ENCODE assay signal across 15 cellular contexts in the genomic region with DNA sequence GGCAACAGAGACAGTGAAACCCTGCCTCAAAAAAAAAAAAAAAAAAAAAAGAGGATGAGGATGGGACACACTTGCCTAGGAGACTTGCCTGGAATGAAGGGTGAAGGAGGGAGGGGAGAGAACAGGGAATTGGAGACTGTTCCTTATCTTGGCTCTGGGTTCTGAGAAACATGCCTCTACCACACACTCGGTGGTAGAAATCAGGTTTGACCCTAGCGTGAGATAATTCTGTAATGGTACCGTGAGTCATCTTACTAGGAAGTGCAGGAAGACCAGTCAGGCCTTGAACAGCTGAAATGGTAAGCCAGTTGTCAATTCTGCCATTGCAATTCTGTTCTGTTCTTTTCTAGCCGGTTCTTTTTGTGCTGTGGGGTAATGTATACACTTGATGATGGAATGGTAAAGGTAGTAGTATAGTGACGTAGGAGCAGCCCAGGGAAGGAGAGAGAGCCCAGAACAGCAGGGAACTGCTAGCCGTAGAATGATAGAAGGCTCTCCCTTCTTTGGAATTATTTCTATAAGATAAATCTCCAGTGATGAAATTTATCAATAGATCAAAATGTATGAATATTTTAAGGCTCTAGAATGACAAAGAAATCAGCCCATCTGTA. TPM values are rescaled to one million over a fixed set of nuclear protein-coding genes. Genes with fewer than 3 reads are reported as not detected.
DNase-seq lines count a peak whose midpoint lies in the region; ATAC-seq, FAIRE-seq and TF ChIP-seq lines count a peak whose summit lies in the region.
"Had no signal": no experiment of that assay in that cellular context is flagged by ENCODE, and none has a peak within 500 bp of the region (broad histone marks: within the 10 kb centered on the region; RNA-seq: fewer than 3 reads in every experiment).

No MANE protein-coding gene starts in this region.

- no peak for TF ChIP-seq POLR2A in upper lobe of left lung (IDR thresholded peaks at IDR 0.05)

- H3K9ac ChIP-seq in GM23248 (no peak overlapping the region), astrocyte (ENCODE audit: low read length) (no peak overlapping the region), mesenchymal stem cell (ENCODE audit: low read length) (no peak overlapping the region)
- H3K9ac ChIP-seq: BLaER1 had no signal

- FAIRE-seq in astrocyte (lab: Jason Lieb, UNC): no peak

- H3K79me1 ChIP-seq in mesenchymal stem cell (replicated peaks; ENCODE audit: low read length, poor library complexity, severe bottlenecking): no peaks in the 10 kb centered on the region

- H2BK12ac ChIP-seq in mesenchymal stem cell (ENCODE audit: low read length in 2 of 2): no peak overlapping the region

- H3K4me3 ChIP-seq in GM23248: no peak overlapping the region
- no peak overlapping the region for H3K4me3 ChIP-seq in MG63
- no peak overlapping the region for H3K4me3 ChIP-seq in astrocyte (ENCODE audit: insufficient read depth, low read depth, low read length)
- no peak overlapping the region for H3K4me3 ChIP-seq in mesenchymal stem cell (ENCODE audit: insufficient read depth in 1 of 2, low read depth in 1 of 2, low read length in 2 of 2)
- H3K4me3 ChIP-seq in upper lobe of left lung: no peak overlapping the region
- H3K4me3 ChIP-seq: BLaER1, suprapubic skin had no signal

- no peak overlapping the region for H4K91ac ChIP-seq in mesenchymal stem cell (ENCODE audit: low read length)

- H3K18ac ChIP-seq in mesenchymal stem cell (ENCODE audit: low read depth in 1 of 2, low read length in 2 of 2): no peak overlapping the region

- WGBS in GM23248 (ENCODE audit: low coverage in 1 of 2, low lambda C conversion rate in 2 of 2, missing lambda C conversion rate in 2 of 2), 2 experiments: 57 to 59% methylated on average over 6 of the region's 6 CpGs
- 84% methylated on average over 4 of the region's 6 CpGs for WGBS in mesenchymal stem cell
- WGBS in upper lobe of left lung, 2 donors: 85 to 89% methylated on average over 6 of the region's 6 CpGs

- DNase-seq in GM23248 (peak; percentile 70), MG63 (peak; percentile 13), astrocyte (ENCODE audit: low read depth) (peak; percentile 57), mesenchymal stem cell (peak; percentile 65), SK-N-DZ (ENCODE audit: low spot score) (no peak), glutamatergic neuron (no peak), upper lobe of left lung (no peak)
- DNase-seq: DMS79, H7, left cardiac atrium had no signal

- H3K27me3 Mint-ChIP-seq in astrocyte (ENCODE audit: low read depth, unreplicated experiment): no peaks in the 10 kb centered on the region
- H3K27me3 Mint-ChIP-seq in glutamatergic neuron (ENCODE audit: unreplicated experiment): peaks cover 2% of the 10 kb centered on the region
- H3K27me3 Mint-ChIP-seq: activated naive CD8-positive, alpha-beta T cell; central memory CD8-positive, alpha-beta T cell had no signal

- TF ChIP-seq EP300 in upper lobe of left lung (IDR thresholded peaks at IDR 0.05): no peak

- no peak overlapping the region for H2BK15ac ChIP-seq in mesenchymal stem cell (ENCODE audit: low read depth, poor library complexity, severe bottlenecking)

- H3K4me1 Mint-ChIP-seq in astrocyte (ENCODE audit: low read depth, unreplicated experiment): peaks cover 10% of the 10 kb centered on the region
- no peaks in the 10 kb centered on the region for H3K4me1 Mint-ChIP-seq in glutamatergic neuron (ENCODE audit: low read depth, unreplicated experiment)

- H4K8ac ChIP-seq in mesenchymal stem cell (ENCODE audit: low read length): no peak overlapping the region

- H3F3A ChIP-seq in GM23248 (ENCODE audit: insufficient read depth): peaks cover 24% of the 10 kb centered on the region

- H2AK5ac ChIP-seq in mesenchymal stem cell (ENCODE audit: low read length, severe bottlenecking): no peak overlapping the region

- H3K14ac ChIP-seq in mesenchymal stem cell (ENCODE audit: low read length in 2 of 2): no peak overlapping the region

- H3K36me3 Mint-ChIP-seq in astrocyte (ENCODE audit: low read depth, unreplicated experiment) (no peaks in the 10 kb centered on the region), glutamatergic neuron (ENCODE audit: unreplicated experiment) (no peaks in the 10 kb centered on the region)
- H3K36me3 Mint-ChIP-seq: activated naive CD8-positive, alpha-beta T cell had no signal

- no peak for TF ChIP-seq CTCF in astrocyte (IDR thresholded peaks at IDR 0.05; ENCODE audit: insufficient read depth, low read depth, low read length)
- TF ChIP-seq CTCF in glutamatergic neuron (IDR thresholded peaks at IDR 0.05; ENCODE audit: partially characterized antibody, unreplicated experiment): no peak
- TF ChIP-seq CTCF in upper lobe of left lung (IDR thresholded peaks at IDR 0.05): no peak

- no peak overlapping the region for H3K27ac ChIP-seq in GM23248
- peak overlapping the region; percentile 21 for H3K27ac ChIP-seq in astrocyte (ENCODE audit: low read depth, low read length)
- H3K27ac ChIP-seq in mesenchymal stem cell (ENCODE audit: low read length, poor library complexity, severe bottlenecking): no peak overlapping the region
- no peak overlapping the region for H3K27ac ChIP-seq in upper lobe of left lung
- H3K27ac ChIP-seq: BLaER1, suprapubic skin had no signal

- no peaks in the 10 kb centered on the region for H3K9me2 ChIP-seq in GM23248 (ENCODE audit: insufficient read depth)

- H2BK120ac ChIP-seq in mesenchymal stem cell (ENCODE audit: low read depth, low read length): no peak overlapping the region

- H3K27ac Mint-ChIP-seq in astrocyte (ENCODE audit: unreplicated experiment) (no peak overlapping the region), glutamatergic neuron (ENCODE audit: unreplicated experiment) (no peak overlapping the region)
- H3K27ac Mint-ChIP-seq: activated naive CD8-positive, alpha-beta T cell; T-helper 2 cell treated with Interferon-gamma antibody and Interleukin-4, amounts not matched to agents 5 μg/mL and 100 μg/mL, for 36 hours had no signal

- H3K23ac ChIP-seq in mesenchymal stem cell (ENCODE audit: low read length in 2 of 2): no peak overlapping the region

- H3K9me3 Mint-ChIP-seq in astrocyte (ENCODE audit: unreplicated experiment) (no peaks in the 10 kb centered on the region), glutamatergic neuron (ENCODE audit: unreplicated experiment) (no peaks in the 10 kb centered on the region)
- H3K9me3 Mint-ChIP-seq: central memory CD8-positive, alpha-beta T cell had no signal

- H3K79me2 ChIP-seq in GM23248 (ENCODE audit: insufficient read depth) (peaks cover 11% of the 10 kb centered on the region), astrocyte (ENCODE audit: insufficient read depth, low read length) (peaks cover 16% of the 10 kb centered on the region)

- H3K9me3 ChIP-seq in GM23248 (ENCODE audit: low read depth) (no peaks in the 10 kb centered on the region), MG63 (no peaks in the 10 kb centered on the region), astrocyte (ENCODE audit: insufficient read depth, low read depth, low read length) (no peaks in the 10 kb centered on the region), mesenchymal stem cell (ENCODE audit: control insufficient read depth, low read length) (no peaks in the 10 kb centered on the region), upper lobe of left lung (no peaks in the 10 kb centered on the region)
- H3K9me3 ChIP-seq: BLaER1, suprapubic skin had no signal

- H3K27me3 ChIP-seq in GM23248 (replicated peaks; ENCODE audit: insufficient read depth): no peaks in the 10 kb centered on the region
- no peaks in the 10 kb centered on the region for H3K27me3 ChIP-seq in MG63
- no peaks in the 10 kb centered on the region for H3K27me3 ChIP-seq in astrocyte (ENCODE audit: insufficient read depth, low read length)
- H3K27me3 ChIP-seq in mesenchymal stem cell (ENCODE audit: control insufficient read depth in 1 of 2, insufficient read depth in 1 of 2, low read length in 2 of 2): no peaks in the 10 kb centered on the region
- no peaks in the 10 kb centered on the region for H3K27me3 ChIP-seq in upper lobe of left lung
- H3K27me3 ChIP-seq: BLaER1, suprapubic skin had no signal

- no peak overlapping the region for H2AFZ ChIP-seq in GM23248
- H2AFZ ChIP-seq in astrocyte (ENCODE audit: low read depth, low read length): no peak overlapping the region
- no peak overlapping the region for H2AFZ ChIP-seq in mesenchymal stem cell (ENCODE audit: low read depth, low read length)

- no peak overlapping the region for H2BK5ac ChIP-seq in mesenchymal stem cell (ENCODE audit: low read depth, low read length, poor library complexity, severe bottlenecking)

- H3K4me1 ChIP-seq in GM23248 (ENCODE audit: insufficient read depth) (peaks cover 18% of the 10 kb centered on the region), astrocyte (ENCODE audit: insufficient read depth, low read length) (peaks cover 11% of the 10 kb centered on the region), mesenchymal stem cell (ENCODE audit: control insufficient read depth, insufficient read depth, low read depth, low read length) (no peaks in the 10 kb centered on the region), upper lobe of left lung (peaks cover 6 to 12% (median 7%) of the 10 kb centered on the region in 4 donors)

- no peak overlapping the region for H3K4ac ChIP-seq in mesenchymal stem cell (ENCODE audit: low read depth in 1 of 2, low read length in 2 of 2)

- H3K36me3 ChIP-seq in GM23248 (ENCODE audit: low read depth) (no peaks in the 10 kb centered on the region), MG63 (no peaks in the 10 kb centered on the region), astrocyte (ENCODE audit: insufficient read depth, low read length) (no peaks in the 10 kb centered on the region), mesenchymal stem cell (ENCODE audit: control insufficient read depth in 1 of 2, insufficient read depth in 2 of 2, low read depth in 1 of 2, low read length in 2 of 2) (no peaks in the 10 kb centered on the region), upper lobe of left lung (no peaks in the 10 kb centered on the region)
- H3K36me3 ChIP-seq: BLaER1, suprapubic skin had no signal

- no peak for ATAC-seq in upper lobe of left lung (ENCODE audit: low FRiP score in 2 of 2)
- ATAC-seq: left cardiac atrium had no signal

- H3K4me3 Mint-ChIP-seq in astrocyte (ENCODE audit: unreplicated experiment) (no peak overlapping the region), glutamatergic neuron (ENCODE audit: unreplicated experiment) (no peak overlapping the region)
- H3K4me3 Mint-ChIP-seq: activated naive CD8-positive, alpha-beta T cell; central memory CD8-positive, alpha-beta T cell; T-helper 2 cell treated with Interferon-gamma antibody and Interleukin-4, amounts not matched to agents 5 μg/mL and 100 μg/mL, for 36 hours had no signal

- H4K20me1 ChIP-seq in GM23248 (ENCODE audit: insufficient read depth) (no peaks in the 10 kb centered on the region), astrocyte (ENCODE audit: insufficient read depth, low read length) (peaks cover 7% of the 10 kb centered on the region)

- H3K4me2 ChIP-seq in GM23248 (ENCODE audit: unreplicated experiment): no peak overlapping the region
- peak overlapping the region; percentile 8 for H3K4me2 ChIP-seq in astrocyte (ENCODE audit: low read length)
- no peak overlapping the region for H3K4me2 ChIP-seq in mesenchymal stem cell (ENCODE audit: low read length, poor library complexity, severe bottlenecking)
- H3K4me2 ChIP-seq: BLaER1 had no signal

- in situ Hi-C loops in GM23248 (cut with MboI): no loop called here

RNA-seq across cellular contexts. Expression of a gene that starts 3.9 kb away (rescaled TPM):
- 20.1 and 46.0 TPM in 2 replicates for total RNA-seq in GM23248 (2014; rRNA removed; shearing (Covaris generic))
- 5.0 and 5.2 TPM in 2 replicates for polyA plus RNA-seq in GM23248 (2016; fragmentation: Nextera tagmentation; extraction: Ambion mirVana)
- 17.0 and 17.7 TPM in 2 replicates for total RNA-seq in MG63 (2014; rRNA removed; shearing (Covaris generic); ENCODE audit: low replicate concordance)
- 29.0 and 29.4 TPM in 2 replicates for total RNA-seq in astrocyte
- polyA plus RNA-seq in mesenchymal stem cell (2013, experiment 1 of 2): 11.5 TPM
- 11.7 TPM for polyA plus RNA-seq in mesenchymal stem cell (2013, experiment 2 of 2)
- polyA plus RNA-seq in SK-N-DZ (2014; cell fraction: cytosol; rRNA removed): 18.9 and 20.4 TPM in 2 replicates
- 8.0 and 13.1 TPM in 2 replicates for polyA plus RNA-seq in SK-N-DZ (2014; cell fraction: nucleus; rRNA removed)
- total RNA-seq in glutamatergic neuron (ENCODE audit: unreplicated experiment): 49.0 TPM
- total RNA-seq in upper lobe of left lung: 10 to 100 TPM; 22.9 to 55.7 (median 33.2) TPM

RNA-seq across cellular contexts. Expression of a gene that starts 19.3 kb away (rescaled TPM):
- total RNA-seq in GM23248 (2014; rRNA removed; shearing (Covaris generic)): 1.5 and 4.6 TPM in 2 replicates
- polyA plus RNA-seq in GM23248 (2016; fragmentation: Nextera tagmentation; extraction: Ambion mirVana): 6.0 and 6.2 TPM in 2 replicates
- 4.0 and 4.5 TPM in 2 replicates for total RNA-seq in MG63 (2014; rRNA removed; shearing (Covaris generic); ENCODE audit: low replicate concordance)
- total RNA-seq in astrocyte (7.9 and 8.1 TPM in 2 replicates), glutamatergic neuron (ENCODE audit: unreplicated experiment) (11.1 TPM), upper lobe of left lung (1 to 10 TPM; 1.8 to 5.5 (median 3.3) TPM)
- 3.6 TPM for polyA plus RNA-seq in mesenchymal stem cell (2013, experiment 1 of 2)
- 3.3 TPM for polyA plus RNA-seq in mesenchymal stem cell (2013, experiment 2 of 2)
- 5.4 and 5.9 TPM in 2 replicates for polyA plus RNA-seq in SK-N-DZ (2014; cell fraction: cytosol; rRNA removed)
- 1.8 and 3.8 TPM in 2 replicates for polyA plus RNA-seq in SK-N-DZ (2014; cell fraction: nucleus; rRNA removed)

RNA-seq across cellular contexts. Expression of a gene that starts 19.6 kb away (rescaled TPM):
- total RNA-seq in GM23248 (2014; rRNA removed; shearing (Covaris generic)): 66.0 and 118 TPM in 2 replicates
- 55.1 and 55.7 TPM in 2 replicates for polyA plus RNA-seq in GM23248 (2016; fragmentation: Nextera tagmentation; extraction: Ambion mirVana)
- total RNA-seq in MG63 (2014; rRNA removed; shearing (Covaris generic); ENCODE audit: low replicate concordance): 41.2 and 48.0 TPM in 2 replicates
- total RNA-seq in astrocyte (116 and 117 TPM in 2 replicates), glutamatergic neuron (ENCODE audit: unreplicated experiment) (87.7 TPM), upper lobe of left lung (100 to 1,000 TPM in 1 of 6 donors, 10 to 100 TPM in 5; 54.9 to 122 (median 64.9) TPM)
- 51.4 TPM for polyA plus RNA-seq in mesenchymal stem cell (2013, experiment 1 of 2)
- polyA plus RNA-seq in mesenchymal stem cell (2013, experiment 2 of 2): 54.7 TPM
- polyA plus RNA-seq in SK-N-DZ (2014; cell fraction: cytosol; rRNA removed): 56.9 and 58.3 TPM in 2 replicates
- polyA plus RNA-seq in SK-N-DZ (2014; cell fraction: nucleus; rRNA removed): 40.9 and 60.5 TPM in 2 replicates

Comparison
In these comparisons a context has a peak if more than half of its experiments do, and no peak if none do; other contexts are left out.
1. DNase-seq: peak in GM23248 (single experiment), MG63 (single experiment), astrocyte (single experiment) and mesenchymal stem cell (single experiment); none in SK-N-DZ (single experiment), glutamatergic neuron (single experiment) and upper lobe of left lung (0 of 2).